ENCODE assay signal across 23 cellular contexts in the genomic region with DNA sequence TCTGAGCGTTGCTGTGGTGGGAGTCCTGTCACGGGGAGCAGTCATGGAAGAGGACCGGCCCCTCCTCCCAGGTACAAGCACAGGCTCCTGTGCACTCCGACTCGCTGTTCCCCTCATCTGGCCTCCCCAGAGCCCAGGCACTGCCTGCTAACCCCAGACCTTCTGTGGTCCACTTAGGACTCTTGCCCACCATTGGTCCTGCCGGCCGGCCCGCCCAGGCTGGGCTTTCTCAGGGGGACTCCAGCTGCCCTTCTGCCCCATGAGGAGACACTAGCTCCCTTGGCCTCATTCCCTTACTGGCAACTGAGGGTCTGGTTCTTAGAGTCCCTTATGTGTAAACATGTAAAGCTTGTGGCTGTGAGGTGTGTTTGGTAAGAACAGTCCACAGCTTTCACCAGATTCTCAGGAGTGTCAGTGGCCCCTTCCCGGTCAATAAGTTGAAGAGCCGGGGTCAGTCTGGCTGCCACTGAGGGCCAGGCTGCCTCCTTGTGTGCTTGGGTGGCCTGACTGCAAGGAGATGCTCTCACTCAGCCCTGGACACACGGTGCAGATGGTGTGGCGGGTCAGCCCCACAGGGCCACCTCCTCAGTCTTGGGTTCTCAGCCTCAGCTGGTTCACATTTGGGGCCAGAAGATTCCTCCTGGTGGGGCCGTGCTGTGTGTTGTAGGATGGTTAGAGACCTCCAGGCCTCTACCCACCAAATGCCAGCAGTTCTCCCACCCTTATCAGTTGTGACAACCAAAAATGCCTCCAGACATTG.
"Had no signal": no experiment of that assay in that cellular context is flagged by ENCODE, and none has a peak within 500 bp of the region (broad histone marks: within the 10 kb centered on the region; RNA-seq: fewer than 3 reads in every experiment).

No MANE protein-coding gene starts in this region.

- H3K27me3 Mint-ChIP-seq: activated CD8-positive, alpha-beta T cell treated with anti-CD3 and anti-CD28 coated beads for 36 hours; activated naive CD8-positive, alpha-beta T cell; activated T-cell treated with anti-CD3 and anti-CD28 coated beads, Interleukin-2, amount 50 U/mL, for 24 hours; brain had no signal

- H3K4me3 Mint-ChIP-seq: activated CD8-positive, alpha-beta T cell treated with anti-CD3 and anti-CD28 coated beads for 36 hours; activated naive CD8-positive, alpha-beta T cell; activated T-cell treated with anti-CD3 and anti-CD28 coated beads, Interleukin-2, amount 50 U/mL, for 24 hours; activated T-helper 1 cell treated with anti-CD3 and anti-CD28 coated beads, Interleukin-12 subunit alpha, Interleukin-12 subunit beta, Interleukin-2, Interleukin-4 antibody, amounts not matched to agents 30 ng/mL and 10 ng/mL and 1 ng/mL, durations not matched to agents 14 hours and 24 hours and 36 hours; brain had no signal

- H3K27ac Mint-ChIP-seq: activated CD8-positive, alpha-beta T cell treated with anti-CD3 and anti-CD28 coated beads for 36 hours; activated naive CD8-positive, alpha-beta T cell; activated T-helper 1 cell treated with anti-CD3 and anti-CD28 coated beads, Interleukin-12 subunit alpha, Interleukin-12 subunit beta, Interleukin-2, Interleukin-4 antibody, amounts not matched to agents 30 ng/mL and 10 ng/mL and 1 ng/mL, durations not matched to agents 14 hours and 24 hours and 36 hours; brain had no signal

- DNase-seq: activated CD4-positive, alpha-beta T cell treated with anti-CD3 and anti-CD28 coated beads for 4 hours; activated CD8-positive, alpha-beta T cell treated with anti-CD3 and anti-CD28 coated beads for 36 hours; activated effector memory CD4-positive, alpha-beta T cell treated with Interleukin-2 at 50 U/mL for 16 hours; activated naive CD4-positive, alpha-beta T cell; activated T-cell treated with anti-CD3 and anti-CD28 coated beads, Interleukin-2, amount 50 U/mL, for 24 hours; amygdala; MG63; MV-4-11; NCI-H1092 treated with DMSO at 0.1 percent for 48 hours; NCI-H1417 treated with DMSO at 0.1 percent for 48 hours; NCI-H1694; NCI-H2029; NCI-H2107; NCI-H2171 treated with DMSO at 0.1 percent for 48 hours; NCI-H226; NCI-H526 treated with DMSO at 0.1 percent for 48 hours; NK-92 treated with Interleukin-12 subunit alpha and Interleukin-12 subunit beta, amount 100 ng/mL, for 24 hours; SIG-M5; WERI-Rb-1 had no signal

- H3K9me3 Mint-ChIP-seq: activated T-cell treated with anti-CD3 and anti-CD28 coated beads, Interleukin-2, amount 50 U/mL, for 24 hours; brain had no signal

- H3K27me3 ChIP-seq: MG63 had no signal

- H3K4me3 ChIP-seq: MG63 had no signal

- H3K27ac ChIP-seq: WERI-Rb-1 had no signal

- ATAC-seq: activated CD4-positive, CD25-positive, alpha-beta regulatory T cell treated with anti-CD3 and anti-CD28 coated beads, Interleukin-2, amount 50 U/mL, for 24 hours; activated CD8-positive, alpha-beta T cell treated with anti-CD3 and anti-CD28 coated beads for 36 hours had no signal
